In the genomic region with DNA sequence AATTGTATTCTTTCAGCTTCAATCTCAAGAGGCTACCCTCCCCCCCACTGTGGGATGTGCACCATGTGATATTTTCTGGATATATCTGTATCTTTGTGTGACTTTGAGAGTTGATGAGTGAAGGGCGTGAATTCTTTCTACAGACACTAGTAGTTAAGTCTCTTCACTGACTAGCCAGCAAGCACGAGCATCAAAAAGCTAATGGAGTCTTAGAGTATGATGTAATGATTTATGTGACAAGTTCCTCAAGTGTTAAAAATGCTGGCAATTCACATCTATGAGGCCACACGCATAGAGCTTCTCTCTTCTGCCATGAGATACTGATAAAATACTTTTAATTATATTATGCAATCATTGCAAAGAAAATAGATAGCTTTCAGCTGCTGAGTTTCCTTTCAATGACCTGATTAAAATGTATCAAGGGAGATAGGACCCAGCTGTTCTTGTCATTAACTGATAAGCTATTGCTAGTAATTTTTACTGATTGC, we compare ENCODE assay signal across 13 cellular contexts.
"Had no signal": no experiment of that assay in that cellular context is flagged by ENCODE, and none has a peak within 500 bp of the region (broad histone marks: within the 10 kb centered on the region; RNA-seq: fewer than 3 reads in every experiment).

No MANE protein-coding gene starts in this region.

- H3K4me3 ChIP-seq: pancreas, thyroid gland had no signal

- H3K27ac ChIP-seq: brain microvascular endothelial cell, pancreas, thyroid gland had no signal

- H3K9me3 ChIP-seq: thyroid gland had no signal

- DNase-seq: activated CD4-positive, alpha-beta T cell treated with anti-CD3 and anti-CD28 coated beads for 1 hour; activated CD4-positive, alpha-beta T cell treated with anti-CD3 and anti-CD28 coated beads, Interleukin-2, amount 50 U/mL, for 48 hours; activated naive CD4-positive, alpha-beta T cell treated with Interleukin-2 at 50 U/mL for 16 hours; anterior cingulate cortex; brain microvascular endothelial cell; effector memory CD4-positive, alpha-beta T cell; head of caudate nucleus; immature natural killer cell; naive B cell; pancreas; thyroid gland had no signal

- ATAC-seq: activated T-helper 17 cell treated with anti-CD3 and anti-CD28 coated beads, Interleukin-2, amount 50 U/mL, for 72 hours; pancreas; stimulated activated memory B cell treated with anti-CD40 and anti-IgM and Interleukin-4, amounts not matched to agents 10 μg/mL and 1 μg/mL and 100 μg/mL, for 72 hours had no signal

- H3K27me3 ChIP-seq: brain microvascular endothelial cell, pancreas, thyroid gland had no signal

- H3K4me1 ChIP-seq: pancreas, thyroid gland had no signal

- H3K36me3 ChIP-seq: brain microvascular endothelial cell, pancreas, thyroid gland had no signal
